ENCODE assay signal across 15 cellular contexts in genomic region chr14:100536721-100537700, GRCh38. TPM values are rescaled to one million over a fixed set of nuclear protein-coding genes. Genes with fewer than 3 reads are reported as not detected.
A peak's percentile ranks its signal among the peaks of the same experiment; 100 is the strongest.
DNase-seq lines count a peak whose midpoint lies in the region; ATAC-seq and TF ChIP-seq lines count a peak whose summit lies in the region.
"Had no signal": no experiment of that assay in that cellular context is flagged by ENCODE, and none has a peak within 500 bp of the region (broad histone marks: within the 10 kb centered on the region; RNA-seq: fewer than 3 reads in every experiment).

No MANE protein-coding gene starts in this region.

- no peaks in the 10 kb centered on the region for H3K27me3 ChIP-seq in lower lobe of right lung (ENCODE audit: low read depth)
- H3K27me3 ChIP-seq in CD4-positive, alpha-beta memory T cell (ENCODE audit: insufficient read depth, low read length): no peaks in the 10 kb centered on the region
- H3K27me3 ChIP-seq: thyroid gland had no signal

- no peak overlapping the region for H3K27ac Mint-ChIP-seq in activated naive CD4-positive, alpha-beta T cell treated with anti-CD3 and anti-CD28 coated beads, Interleukin-2, amount 10 ng/mL, durations not matched to agents 7 days and 5 days
- H3K27ac Mint-ChIP-seq in CD4-positive, alpha-beta memory T cell: no peak overlapping the region
- H3K27ac Mint-ChIP-seq: activated B cell treated with CpG ODN at 0.5 μM for 24 hours had no signal

- H3K36me3 Mint-ChIP-seq in activated naive CD4-positive, alpha-beta T cell treated with anti-CD3 and anti-CD28 coated beads, Interleukin-2, amount 10 ng/mL, durations not matched to agents 7 days and 5 days: no peaks in the 10 kb centered on the region
- no peaks in the 10 kb centered on the region for H3K36me3 Mint-ChIP-seq in CD4-positive, alpha-beta memory T cell

- TF ChIP-seq CTCF in coronary artery (IDR thresholded peaks at IDR 0.05) (no peak), lower lobe of right lung (IDR thresholded peaks at IDR 0.05) (no peak)

- CTCF ChIA-PET in activated naive CD4-positive, alpha-beta T cell treated with anti-CD3 and anti-CD28 coated beads, Interleukin-2, amount 10 ng/mL, durations not matched to agents 7 days and 5 days (lab: Charles Lee): interaction anchor here (0.7 kb wide), 1 partner anchor 109 kb away, joined by 3 read pairs; no protein-coding TSS in a partner anchor
- CTCF ChIA-PET in CD4-positive, alpha-beta memory T cell (lab: Charles Lee; ENCODE audit: partially characterized antibody): interaction anchor here (1.4 kb wide), 1 partner anchor 109 kb away, joined by 5 read pairs; no protein-coding TSS in a partner anchor

- H3K36me3 ChIP-seq in lower lobe of right lung: no peaks in the 10 kb centered on the region
- no peaks in the 10 kb centered on the region for H3K36me3 ChIP-seq in CD4-positive, alpha-beta memory T cell (ENCODE audit: insufficient read depth, low read length)
- H3K36me3 ChIP-seq: thyroid gland had no signal

- no peaks in the 10 kb centered on the region for H3K9me3 ChIP-seq in lower lobe of right lung
- H3K9me3 ChIP-seq in CD4-positive, alpha-beta memory T cell (ENCODE audit: control insufficient read depth in 1 of 2, low read length in 2 of 2): no peaks in the 10 kb centered on the region
- H3K9me3 ChIP-seq: thyroid gland had no signal

- peaks cover 16% of the 10 kb centered on the region for H3K4me1 ChIP-seq in lower lobe of right lung
- H3K4me1 ChIP-seq in CD4-positive, alpha-beta memory T cell (ENCODE audit: insufficient read depth, low read length): no peaks in the 10 kb centered on the region

- H3K27ac ChIP-seq in coronary artery (peak overlapping the region in 1 of 2 donors; percentile 17), lower lobe of right lung (no peak overlapping the region)
- H3K27ac ChIP-seq in CD4-positive, alpha-beta memory T cell (ENCODE audit: low read depth, low read length): no peak overlapping the region
- H3K27ac ChIP-seq: thyroid gland had no signal

- peak; percentile 16 for DNase-seq in activated naive CD4-positive, alpha-beta T cell treated with anti-CD3 and anti-CD28 coated beads, Interleukin-2, amount 10 ng/mL, durations not matched to agents 7 days and 5 days
- DNase-seq in activated naive CD4-positive, alpha-beta T cell treated with anti-CD3 and anti-CD28 coated beads, Interleukin-2, amount 50 U/mL, for 16 hours: no peak
- DNase-seq in coronary artery (ENCODE audit: low spot score) (peak; percentile 70), lower lobe of right lung (peak; percentile 30), ureter (ENCODE audit: low spot score) (peak; percentile 39), NCI-H187 treated with DMSO at 0.1 percent for 48 hours (lab: John Stamatoyannopoulos, UW) (no peak), NCI-H2227 treated with DMSO at 0.1 percent for 48 hours (lab: John Stamatoyannopoulos, UW) (no peak)
- DNase-seq in CD4-positive, alpha-beta memory T cell: no peak
- DNase-seq: activated B cell treated with CpG ODN at 0.5 μM for 24 hours; effector CD8-positive, alpha-beta T cell; mesenchymal stem cell; NCI-H1048; NCI-H524 treated with DMSO at 0.1 percent for 48 hours; SHP77 had no signal

- intact Hi-C loops in lower lobe of right lung (cut with DNase I): no loop called here
- intact Hi-C loops in CD4-positive, alpha-beta memory T cell (cut with micrococcal nuclease): no loop called here

- no peak for ATAC-seq in lower lobe of right lung

- H3K4me3 ChIP-seq in coronary artery (no peak overlapping the region), lower lobe of right lung (no peak overlapping the region)
- H3K4me3 ChIP-seq in CD4-positive, alpha-beta memory T cell (ENCODE audit: low read length in 2 of 2): no peak overlapping the region
- H3K4me3 ChIP-seq: thyroid gland had no signal

- POLR2A ChIA-PET in CD4-positive, alpha-beta memory T cell (lab: Charles Lee; ENCODE audit: partially characterized antibody): no interaction called here

- H3K27me3 Mint-ChIP-seq in activated naive CD4-positive, alpha-beta T cell treated with anti-CD3 and anti-CD28 coated beads, Interleukin-2, amount 10 ng/mL, durations not matched to agents 7 days and 5 days: peaks cover 3% of the 10 kb centered on the region
- no peaks in the 10 kb centered on the region for H3K27me3 Mint-ChIP-seq in CD4-positive, alpha-beta memory T cell
- H3K27me3 Mint-ChIP-seq: activated B cell treated with CpG ODN at 0.5 μM for 24 hours had no signal

- H3K4me1 Mint-ChIP-seq in activated naive CD4-positive, alpha-beta T cell treated with anti-CD3 and anti-CD28 coated beads, Interleukin-2, amount 10 ng/mL, durations not matched to agents 7 days and 5 days: peaks cover 9% of the 10 kb centered on the region
- H3K4me1 Mint-ChIP-seq in CD4-positive, alpha-beta memory T cell: peaks cover 0 to 2% (median 0%) of the 10 kb centered on the region in 4 donors
- H3K4me1 Mint-ChIP-seq: activated B cell treated with CpG ODN at 0.5 μM for 24 hours had no signal

- H3K4me3 Mint-ChIP-seq in activated naive CD4-positive, alpha-beta T cell treated with anti-CD3 and anti-CD28 coated beads, Interleukin-2, amount 10 ng/mL, durations not matched to agents 7 days and 5 days: no peak overlapping the region
- H3K4me3 Mint-ChIP-seq in CD4-positive, alpha-beta memory T cell: no peak overlapping the region
- H3K4me3 Mint-ChIP-seq: activated B cell treated with CpG ODN at 0.5 μM for 24 hours had no signal

- no peaks in the 10 kb centered on the region for H3K9me3 Mint-ChIP-seq in activated naive CD4-positive, alpha-beta T cell treated with anti-CD3 and anti-CD28 coated beads, Interleukin-2, amount 10 ng/mL, durations not matched to agents 7 days and 5 days
- H3K9me3 Mint-ChIP-seq in CD4-positive, alpha-beta memory T cell: no peaks in the 10 kb centered on the region
- H3K9me3 Mint-ChIP-seq: activated B cell treated with CpG ODN at 0.5 μM for 24 hours had no signal

RNA-seq across cellular contexts. Expression of gene BEGAIN, which starts 50.2 kb away (rescaled TPM):
- total RNA-seq in lower lobe of right lung (1.3 TPM), ureter (4.2 TPM)
- 1 to 10 TPM in 1 of 2 experiments, under 1 TPM in 1; 0.84 to 1.6 TPM for total RNA-seq in CD4-positive, alpha-beta memory T cell
- polyA plus RNA-seq in CD4-positive, alpha-beta memory T cell: 1 to 10 TPM in 1 of 2 donors, under 1 TPM in 1; 0.09 to 1.8 TPM
- total RNA-seq: activated B cell treated with CpG ODN at 0.5 μM for 24 hours had no signal

Comparison
In these comparisons a context has a peak if more than half of its experiments do, and no peak if none do; other contexts are left out.
1. DNase-seq: peak in activated naive CD4-positive, alpha-beta T cell treated with anti-CD3 and anti-CD28 coated beads, Interleukin-2, amount 10 ng/mL, durations not matched to agents 7 days and 5 days (single experiment), coronary artery (single experiment), lower lobe of right lung (single experiment) and ureter (single experiment); none in activated naive CD4-positive, alpha-beta T cell treated with anti-CD3 and anti-CD28 coated beads, Interleukin-2, amount 50 U/mL, for 16 hours (single experiment), CD4-positive, alpha-beta memory T cell (0 of 5), NCI-H187 treated with DMSO at 0.1 percent for 48 hours (single experiment) and NCI-H2227 treated with DMSO at 0.1 percent for 48 hours (single experiment).